ENCODE assay signal across 1 cellular context in genomic region chr6:26222587-26222986, GRCh38.
TF ChIP-seq lines count a peak whose summit lies in the region.

No MANE protein-coding gene starts in this region.

TF ChIP-seq in GM12878, 131 proteins besides CTCF, POLR2A, EP300 and RAD21 (continued from another document):
- TF ChIP-seq, protein P1, sequence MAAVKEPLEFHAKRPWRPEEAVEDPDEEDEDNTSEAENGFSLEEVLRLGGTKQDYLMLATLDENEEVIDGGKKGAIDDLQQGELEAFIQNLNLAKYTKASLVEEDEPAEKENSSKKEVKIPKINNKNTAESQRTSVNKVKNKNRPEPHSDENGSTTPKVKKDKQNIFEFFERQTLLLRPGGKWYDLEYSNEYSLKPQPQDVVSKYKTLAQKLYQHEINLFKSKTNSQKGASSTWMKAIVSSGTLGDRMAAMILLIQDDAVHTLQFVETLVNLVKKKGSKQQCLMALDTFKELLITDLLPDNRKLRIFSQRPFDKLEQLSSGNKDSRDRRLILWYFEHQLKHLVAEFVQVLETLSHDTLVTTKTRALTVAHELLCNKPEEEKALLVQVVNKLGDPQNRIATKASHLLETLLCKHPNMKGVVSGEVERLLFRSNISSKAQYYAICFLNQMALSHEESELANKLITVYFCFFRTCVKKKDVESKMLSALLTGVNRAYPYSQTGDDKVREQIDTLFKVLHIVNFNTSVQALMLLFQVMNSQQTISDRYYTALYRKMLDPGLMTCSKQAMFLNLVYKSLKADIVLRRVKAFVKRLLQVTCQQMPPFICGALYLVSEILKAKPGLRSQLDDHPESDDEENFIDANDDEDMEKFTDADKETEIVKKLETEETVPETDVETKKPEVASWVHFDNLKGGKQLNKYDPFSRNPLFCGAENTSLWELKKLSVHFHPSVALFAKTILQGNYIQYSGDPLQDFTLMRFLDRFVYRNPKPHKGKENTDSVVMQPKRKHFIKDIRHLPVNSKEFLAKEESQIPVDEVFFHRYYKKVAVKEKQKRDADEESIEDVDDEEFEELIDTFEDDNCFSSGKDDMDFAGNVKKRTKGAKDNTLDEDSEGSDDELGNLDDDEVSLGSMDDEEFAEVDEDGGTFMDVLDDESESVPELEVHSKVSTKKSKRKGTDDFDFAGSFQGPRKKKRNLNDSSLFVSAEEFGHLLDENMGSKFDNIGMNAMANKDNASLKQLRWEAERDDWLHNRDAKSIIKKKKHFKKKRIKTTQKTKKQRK (IDR thresholded peaks at IDR 0.05; ENCODE audit: low read depth, low read length) = no peak
- TF ChIP-seq RUNX3 (IDR thresholded peaks at IDR 0.05; ENCODE audit: low read length) = peak; percentile 46
- TF ChIP-seq PBX3 (IDR thresholded peaks at IDR 0.05; ENCODE audit: insufficient replicate concordance, low read depth, low read length) = peak; percentile 76
- TF ChIP-seq ZNF384 (IDR thresholded peaks at IDR 0.05; ENCODE audit: borderline replicate concordance, low read depth, low read length) = 0 out of 2 replicates have a peak, but pooled peaks have one; percentile 52
